Comparison of ENCODE assay signal across 9 cellular contexts in genomic region chr19:37227996-37228395, GRCh38. TPM values are rescaled to one million over a fixed set of nuclear protein-coding genes. Genes with fewer than 3 reads are reported as not detected.
DNase-seq lines count a peak whose midpoint lies in the region; ATAC-seq and TF ChIP-seq lines count a peak whose summit lies in the region.
"Had no signal": no experiment of that assay in that cellular context is flagged by ENCODE, and none has a peak within 500 bp of the region (broad histone marks: within the 10 kb centered on the region; RNA-seq: fewer than 3 reads in every experiment).

No MANE protein-coding gene starts in this region.

- H3K4me1 ChIP-seq in A673 (ENCODE audit: insufficient read depth, low read length, poor library complexity, severe bottlenecking) (no peaks in the 10 kb centered on the region), gastroesophageal sphincter (no peaks in the 10 kb centered on the region)

- H3K27me3 ChIP-seq in A673 (replicated peaks; ENCODE audit: insufficient read depth, low read depth, low read length, poor library complexity) (no peaks in the 10 kb centered on the region), gastroesophageal sphincter (no peaks in the 10 kb centered on the region)

- H3K9me3 ChIP-seq in A673 (ENCODE audit: low read depth, low read length, poor library complexity, severe bottlenecking) (peaks cover 10% of the 10 kb centered on the region), gastroesophageal sphincter (peaks cover 0 to 42% (median 0%) of the 10 kb centered on the region in 3 donors)

- TF ChIP-seq EP300 in gastroesophageal sphincter (IDR thresholded peaks at IDR 0.05), result no peak

- POLR2A ChIA-PET in A673 (lab: Charles Lee; ENCODE audit: low non-redundant PET), result no interaction called here

- peak; percentile 66 for TF ChIP-seq CTCF in A673 (conservative IDR thresholded peaks at IDR 0.05; ENCODE audit: low read depth, low read length)
- TF ChIP-seq CTCF in WI38 (IDR thresholded peaks at IDR 0.05; ENCODE audit: low read depth, low read length), result peak; percentile 56
- TF ChIP-seq CTCF in gastroesophageal sphincter (IDR thresholded peaks at IDR 0.05), result peak; percentile 27 to 65 (median 43)

- WGBS in gastroesophageal sphincter (ENCODE audit: low coverage in 1 of 2), 2 donors, result 43 to 50% methylated on average over 10 to 12 of the region's 12 CpGs

- DNase-seq in A673 (ENCODE audit: low spot score) (peak; percentile 23), ELR (ENCODE audit: low read depth) (peak; percentile 27), NOMO-1 treated with DMSO at 0.1 percent for 48 hours (lab: John Stamatoyannopoulos, UW; ENCODE audit: unreplicated experiment) (no peak)
- DNase-seq: activated B cell treated with CpG ODN at 0.5 μM for 24 hours had no signal

- no peak overlapping the region for H3K4me3 ChIP-seq in A673 (ENCODE audit: low read depth, low read length, poor library complexity, severe bottlenecking)
- no peak overlapping the region for H3K4me3 ChIP-seq in WI38 (ENCODE audit: low read depth, low read length)
- H3K4me3 ChIP-seq in gastroesophageal sphincter, result no peak overlapping the region

- intact Hi-C loops in A673 (cut with micrococcal nuclease; ENCODE audit: unreplicated experiment), result no loop called here

- BruUV-seq in A673 (replicated peaks; lab: Mats Ljungman, UMichigan), result no TSS peak

- H3K27ac ChIP-seq in A673 (ENCODE audit: low read depth, low read length, poor library complexity, severe bottlenecking) (no peak overlapping the region), gastroesophageal sphincter (no peak overlapping the region)

- ATAC-seq in gastroesophageal sphincter (no peak), HG02588 (IDR thresholded peaks at IDR 0.05; ENCODE audit: unreplicated experiment) (no peak), HG03135 (IDR thresholded peaks at IDR 0.05; ENCODE audit: unreplicated experiment) (no peak), HG02610 (IDR thresholded peaks at IDR 0.05; ENCODE audit: unreplicated experiment) (no peak)

- H3K36me3 ChIP-seq in A673 (ENCODE audit: insufficient read depth, low read length, poor library complexity, severe bottlenecking) (peaks cover 47% of the 10 kb centered on the region), gastroesophageal sphincter (peaks cover 2 to 90% of the 10 kb centered on the region in 2 donors)

- CTCF ChIA-PET in A673 (lab: Charles Lee), result no interaction called here

- no peak for TF ChIP-seq POLR2A in gastroesophageal sphincter (IDR thresholded peaks at IDR 0.05)

RNA-seq across cellular contexts. Expression of gene ZNF383, which starts 10.0 kb away (rescaled TPM):
- 7.2 and 7.6 TPM in 2 replicates for total RNA-seq in A673 (2021)
- 10 to 100 TPM in 3 of 4 donors, 1 to 10 TPM in 1; 7.9 to 15.3 (median 10.9) TPM for total RNA-seq in gastroesophageal sphincter

RNA-seq across cellular contexts. Expression of gene ZNF585B, which starts 17.7 kb away (rescaled TPM):
- 7.5 and 10.6 TPM in 2 replicates for total RNA-seq in A673 (2021)
- total RNA-seq in gastroesophageal sphincter, result 10 to 100 TPM; 18.4 to 33.3 (median 25.1) TPM

RNA-seq across cellular contexts. Expression of gene ZNF585A, which starts 55.5 kb away (rescaled TPM):
- 6.4 and 7.9 TPM in 2 replicates for total RNA-seq in A673 (2021)
- total RNA-seq in gastroesophageal sphincter, result 10 to 100 TPM in 1 of 4 donors, 1 to 10 TPM in 3; 7.8 to 10.2 (median 9.9) TPM
